Comparison of ENCODE assay signal across 20 cellular contexts in genomic region chr2:10321590-10321989, GRCh38.
"Had no signal": no experiment of that assay in that cellular context is flagged by ENCODE, and none has a peak within 500 bp of the region (broad histone marks: within the 10 kb centered on the region; RNA-seq: fewer than 3 reads in every experiment).

No MANE protein-coding gene starts in this region.

- H3K27ac ChIP-seq: RWPE1 had no signal

- ATAC-seq: Panc1 had no signal

- H3K27me3 Mint-ChIP-seq: IgD-negative memory B cell had no signal

- H3K9me3 Mint-ChIP-seq: IgD-negative memory B cell had no signal

- DNase-seq: KBM-7, MV-4-11, NCI-H1092, NCI-H1105 treated with DMSO at 0.1 percent for 48 hours, NCI-H1417 treated with DMSO at 0.1 percent for 48 hours, NCI-H146, NCI-H1694 treated with DMSO at 0.1 percent for 48 hours, NCI-H1930, NCI-H2081, NCI-H2171, NCI-H226, NCI-H446, NCI-H510A, NCI-H524 treated with DMSO at 0.1 percent for 48 hours, NCI-H69, NCI-H774, SHP77 had no signal
